27 cellular contexts compared by ENCODE assay signal in genomic region chr3:79551997-79552396, GRCh38.
"Had no signal": no experiment of that assay in that cellular context is flagged by ENCODE, and none has a peak within 500 bp of the region (broad histone marks: within the 10 kb centered on the region; RNA-seq: fewer than 3 reads in every experiment).

No MANE protein-coding gene starts in this region.

- H3K79me2 ChIP-seq: parathyroid adenoma had no signal

- H3K4me3 ChIP-seq: psoas muscle, sigmoid colon, uterus had no signal

- H3K4me1 ChIP-seq: parathyroid adenoma, psoas muscle, sigmoid colon, uterus had no signal

- H3K36me3 ChIP-seq: sigmoid colon, uterus had no signal

- H3K9me3 ChIP-seq: psoas muscle, sigmoid colon, uterus had no signal

- H3K9ac ChIP-seq: parathyroid adenoma had no signal

- H3K27ac ChIP-seq: parathyroid adenoma, psoas muscle, sigmoid colon, uterus had no signal

- H3K27me3 ChIP-seq: sigmoid colon, uterus had no signal

- H2AFZ ChIP-seq: parathyroid adenoma had no signal

- DNase-seq: activated CD4-positive, alpha-beta memory T cell treated with anti-CD3 and anti-CD28 coated beads, Interleukin-2, amount 10 ng/mL, durations not matched to agents 7 days and 5 days; activated CD4-positive, alpha-beta T cell treated with anti-CD3 and anti-CD28 coated beads, Interleukin-2, amount 10 ng/mL, durations not matched to agents 7 days and 5 days; activated CD4-positive, CD25-positive, alpha-beta regulatory T cell treated with anti-CD3 and anti-CD28 coated beads, Interleukin-2, amount 50 U/mL, for 72 hours; activated CD8-positive, alpha-beta memory T cell treated with anti-CD3 and anti-CD28 coated beads, Interleukin-2, amount 50 U/mL, for 48 hours; activated gamma-delta T cell treated with Interleukin-2 at 50 U/mL for 16 hours; activated naive CD8-positive, alpha-beta T cell treated with anti-CD3 and anti-CD28 coated beads, Interleukin-2, amount 50 U/mL, for 24 hours; activated T-cell treated with anti-CD3 and anti-CD28 coated beads, Interleukin-2, amount 50 U/mL, for 4 hours; amygdala; central memory CD4-positive, alpha-beta T cell; endodermal cell; foreskin fibroblast; head of caudate nucleus; hypothalamus; immature natural killer cell; kidney; midbrain; naive thymus-derived CD4-positive, alpha-beta T cell; nucleus accumbens; psoas muscle; sigmoid colon; small intestine; stimulated activated CD4-positive, alpha-beta T cell treated with anti-CD3 and anti-CD28 coated beads, Interleukin-4, amount 100 ng/mL, for 24 hours; stimulated activated naive CD8-positive, alpha-beta T cell treated with anti-CD3 and anti-CD28 coated beads, Interleukin-15, amount 100 ng/mL, for 72 hours; substantia nigra; T-helper 9 cell; uterus had no signal
